ENCODE assay signal across 16 cellular contexts in the genomic region with DNA sequence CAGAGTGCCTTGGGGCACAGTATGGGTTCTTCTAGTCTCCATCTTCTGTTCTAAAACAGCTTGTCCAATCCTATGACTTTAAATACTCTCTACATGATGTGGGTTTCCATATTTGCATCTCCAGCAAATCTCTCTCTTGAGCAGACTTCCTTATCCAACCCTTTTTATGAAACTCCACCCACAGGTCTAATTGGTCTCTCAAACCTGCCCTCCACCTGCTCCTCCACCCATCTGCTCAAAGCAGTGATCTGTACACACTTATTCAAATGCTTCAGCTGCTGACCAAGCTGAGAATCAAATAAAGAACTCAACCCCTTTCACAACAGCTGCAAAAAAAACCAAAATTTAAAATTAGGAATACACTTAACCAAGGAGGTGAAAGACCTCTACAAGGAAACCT. TPM values are rescaled to one million over a fixed set of nuclear protein-coding genes. Genes with fewer than 3 reads are reported as not detected.
DNase-seq lines count a peak whose midpoint lies in the region; ATAC-seq and TF ChIP-seq lines count a peak whose summit lies in the region.
"Had no signal": no experiment of that assay in that cellular context is flagged by ENCODE, and none has a peak within 500 bp of the region (broad histone marks: within the 10 kb centered on the region; RNA-seq: fewer than 3 reads in every experiment).

No MANE protein-coding gene starts in this region.

- H3K27me3 Mint-ChIP-seq in CD4-positive, alpha-beta T cell = peaks cover 4% of the 10 kb centered on the region
- peaks cover 57% of the 10 kb centered on the region for H3K27me3 Mint-ChIP-seq in osteocyte (ENCODE audit: unreplicated experiment)
- H3K27me3 Mint-ChIP-seq: stimulated activated naive CD8-positive, alpha-beta T cell treated with anti-CD3 and anti-CD28 coated beads, Interleukin-15, Interleukin-2, amounts not matched to agents 100 ng/mL and 50 ng/mL, for 24 hours had no signal

- ATAC-seq in GM18861 (IDR thresholded peaks at IDR 0.05; ENCODE audit: unreplicated experiment) = peak; percentile 31
- ATAC-seq in GM21526 (IDR thresholded peaks at IDR 0.05; ENCODE audit: low FRiP score, unreplicated experiment) = peak; percentile 49
- peak; percentile 53 for ATAC-seq in HG03280 (IDR thresholded peaks at IDR 0.05; ENCODE audit: unreplicated experiment)
- ATAC-seq in HG02970 (IDR thresholded peaks at IDR 0.05; ENCODE audit: low FRiP score, unreplicated experiment) = no peak
- ATAC-seq in CD4-positive, alpha-beta T cell (ENCODE audit: poor library complexity) = no peak

- POLR2A ChIA-PET in CD4-positive, alpha-beta T cell (lab: Charles Lee) = no interaction called here

- H3K4me3 Mint-ChIP-seq in CD4-positive, alpha-beta T cell = no peak overlapping the region
- H3K4me3 Mint-ChIP-seq in osteocyte (ENCODE audit: unreplicated experiment) = no peak overlapping the region
- H3K4me3 Mint-ChIP-seq: endodermal cell; stimulated activated naive CD8-positive, alpha-beta T cell treated with anti-CD3 and anti-CD28 coated beads, Interleukin-15, Interleukin-2, amounts not matched to agents 100 ng/mL and 50 ng/mL, for 24 hours; type B pancreatic cell had no signal

- no peak overlapping the region for H3K27ac ChIP-seq in CD4-positive, alpha-beta T cell (ENCODE audit: low read depth, low read length)

- CTCF ChIA-PET in CD4-positive, alpha-beta T cell (lab: Charles Lee) = no interaction called here

- no peak for TF ChIP-seq CTCF in CD4-positive, alpha-beta T cell (IDR thresholded peaks at IDR 0.05)
- TF ChIP-seq CTCF in osteocyte (IDR thresholded peaks at IDR 0.05) = no peak

- no peaks in the 10 kb centered on the region for H3K9me3 ChIP-seq in CD4-positive, alpha-beta T cell (ENCODE audit: control insufficient read depth, low read length)
- H3K9me3 ChIP-seq: BE2C had no signal

- DNase-seq in germinal center (ENCODE audit: low spot score) (peak; percentile 50), osteocyte (ENCODE audit: extremely low spot score, unreplicated experiment) (no peak)
- no peak for DNase-seq in CD4-positive, alpha-beta T cell
- DNase-seq: activated CD4-positive, alpha-beta T cell treated with anti-CD3 and anti-CD28 coated beads, Interleukin-2, amount 50 U/mL, for 1 hour; activated naive CD4-positive, alpha-beta T cell treated with Interleukin-2 at 50 U/mL for 16 hours; BE2C; endodermal cell; mesendoderm; NCI-H2081 had no signal

- no peaks in the 10 kb centered on the region for H3K27me3 ChIP-seq in CD4-positive, alpha-beta T cell (ENCODE audit: control insufficient read depth, insufficient read depth, low read length)
- H3K27me3 ChIP-seq: BE2C had no signal

- H3K4me1 Mint-ChIP-seq in CD4-positive, alpha-beta T cell (ENCODE audit: low read depth) = peaks cover 8% of the 10 kb centered on the region
- H3K4me1 Mint-ChIP-seq in osteocyte (ENCODE audit: unreplicated experiment) = no peaks in the 10 kb centered on the region
- H3K4me1 Mint-ChIP-seq: endodermal cell had no signal

- H3K27ac Mint-ChIP-seq in CD4-positive, alpha-beta T cell = no peak overlapping the region
- no peak overlapping the region for H3K27ac Mint-ChIP-seq in osteocyte (ENCODE audit: unreplicated experiment)
- H3K27ac Mint-ChIP-seq: endodermal cell, type B pancreatic cell had no signal

- H3K9me3 Mint-ChIP-seq in CD4-positive, alpha-beta T cell = no peaks in the 10 kb centered on the region
- H3K9me3 Mint-ChIP-seq in osteocyte (ENCODE audit: unreplicated experiment) = peaks cover 6% of the 10 kb centered on the region
- H3K9me3 Mint-ChIP-seq: endodermal cell had no signal

- intact Hi-C loops in CD4-positive, alpha-beta T cell (cut with DNase I, micrococcal nuclease) = no loop called here

- H3K36me3 Mint-ChIP-seq in CD4-positive, alpha-beta T cell (ENCODE audit: low read depth) = no peaks in the 10 kb centered on the region
- H3K36me3 Mint-ChIP-seq in osteocyte (ENCODE audit: unreplicated experiment) = no peaks in the 10 kb centered on the region
- H3K36me3 Mint-ChIP-seq: type B pancreatic cell had no signal

RNA-seq across cellular contexts. Expression of gene MCOLN2, which starts 11.5 kb away (rescaled TPM):
- 1 to 10 TPM; 9.7 TPM for total RNA-seq in CD4-positive, alpha-beta T cell
- not detected in 2 replicates for total RNA-seq in osteocyte
- total RNA-seq: chondrocyte had no signal

Comparison
In these comparisons a context has a peak if more than half of its experiments do, and no peak if none do; other contexts are left out.
1. ATAC-seq: peak in GM18861 (single experiment), GM21526 (single experiment) and HG03280 (single experiment); none in HG02970 (single experiment) and CD4-positive, alpha-beta T cell (single experiment).